ENCODE assay signal across 8 cellular contexts in genomic region chr16:49857423-49858181, GRCh38. TPM values are rescaled to one million over a fixed set of nuclear protein-coding genes. Genes with fewer than 3 reads are reported as not detected.
DNase-seq lines count a peak whose midpoint lies in the region; ATAC-seq and TF ChIP-seq lines count a peak whose summit lies in the region.

No MANE protein-coding gene starts in this region.

- peak overlapping the region; percentile 90 for H3K27ac Mint-ChIP-seq in neural crest cell (ENCODE audit: unreplicated experiment)

- peaks cover 35% of the 10 kb centered on the region for H3K27me3 Mint-ChIP-seq in activated T-cell treated with anti-CD3 and anti-CD28 coated beads, Interleukin-2, amount 50 U/mL, for 4 hours (ENCODE audit: low read depth)
- peaks cover 39% of the 10 kb centered on the region for H3K27me3 Mint-ChIP-seq in neural crest cell (ENCODE audit: low read depth)

- no peaks in the 10 kb centered on the region for H3K9me3 Mint-ChIP-seq in activated T-cell treated with anti-CD3 and anti-CD28 coated beads, Interleukin-2, amount 50 U/mL, for 4 hours
- H3K9me3 Mint-ChIP-seq in neural crest cell: no peaks in the 10 kb centered on the region

- peaks cover 7% of the 10 kb centered on the region for H3K4me1 Mint-ChIP-seq in activated T-cell treated with anti-CD3 and anti-CD28 coated beads, Interleukin-2, amount 50 U/mL, for 4 hours (ENCODE audit: low read depth)
- H3K4me1 Mint-ChIP-seq in neural crest cell: peaks cover 32% of the 10 kb centered on the region

- no peak overlapping the region for H3K27ac ChIP-seq in foreskin keratinocyte

- peak; percentile 79 for TF ChIP-seq CTCF in GM13977 (IDR thresholded peaks at IDR 0.05; ENCODE audit: extremely low read depth, insufficient read depth, missing control alignments)
- TF ChIP-seq CTCF in foreskin keratinocyte (conservative IDR thresholded peaks at IDR 0.05): peak; percentile 79
- TF ChIP-seq CTCF in neural crest cell (conservative IDR thresholded peaks at IDR 0.05): peak; percentile 95

- H3K4me1 ChIP-seq in foreskin keratinocyte: no peaks in the 10 kb centered on the region

- H3K4me3 Mint-ChIP-seq in activated T-cell treated with anti-CD3 and anti-CD28 coated beads, Interleukin-2, amount 50 U/mL, for 4 hours: peak overlapping the region; percentile 77
- peak overlapping the region; percentile 93 for H3K4me3 Mint-ChIP-seq in neural crest cell

- no peaks in the 10 kb centered on the region for H3K36me3 Mint-ChIP-seq in activated T-cell treated with anti-CD3 and anti-CD28 coated beads, Interleukin-2, amount 50 U/mL, for 4 hours (ENCODE audit: insufficient read depth)
- H3K36me3 Mint-ChIP-seq in neural crest cell (ENCODE audit: low read depth): peaks cover 3% of the 10 kb centered on the region

- peak; percentile 99 for DNase-seq in 8988T
- peak; percentile 89 for DNase-seq in GM13977 (ENCODE audit: low spot score)
- DNase-seq in NCI-H69 (lab: John Stamatoyannopoulos, UW): peak; percentile 83
- DNase-seq in activated T-cell treated with anti-CD3 and anti-CD28 coated beads, Interleukin-2, amount 50 U/mL, for 4 hours: peak; percentile 22
- DNase-seq in foreskin keratinocyte: peak in 1 of 2 donors; percentile 30
- peak; percentile 50 for DNase-seq in neural crest cell (ENCODE audit: low read depth, low spot score)
- no peak for DNase-seq in OCI-M2 (lab: John Stamatoyannopoulos, UW; ENCODE audit: unreplicated experiment)

- H3K27me3 ChIP-seq in foreskin keratinocyte: peaks cover 87% of the 10 kb centered on the region

- in situ Hi-C loops in GM13977 (cut with MboI; ENCODE audit: low pct_unique_long_range_greater_than_20kb, low sequenced_read_pairs, unreplicated experiment): no loop called here

- ATAC-seq in activated T-cell treated with anti-CD3 and anti-CD28 coated beads, Interleukin-2, amount 50 U/mL, for 4 hours: peak; percentile 3 to 16
- ATAC-seq in foreskin keratinocyte (peak; percentile 41), HG03460 (IDR thresholded peaks at IDR 0.05; ENCODE audit: unreplicated experiment) (no peak)

RNA-seq across cellular contexts. Expression of gene ZNF423, which starts 1.7 kb away (rescaled TPM):
- under 1 TPM in 1 of 3 donors, not detected in 2; 0.03 TPM for total RNA-seq in activated T-cell treated with anti-CD3 and anti-CD28 coated beads, Interleukin-2, amount 50 U/mL, for 4 hours
- 0.07 and 0.17 TPM in 2 replicates for total RNA-seq in foreskin keratinocyte
- 0.01 TPM in 1 of 2 replicates, not detected in the other for polyA plus RNA-seq in foreskin keratinocyte
- total RNA-seq in neural crest cell: 55.0 and 55.4 TPM in 2 replicates

Comparison
In these comparisons a context has a peak if more than half of its experiments do, and no peak if none do; other contexts are left out.
1. RNA of gene ZNF423, which starts 1.7 kb away (total RNA-seq): 55.0 to 55.4 TPM in neural crest cell; 0.07 to 0.17 TPM in foreskin keratinocyte and 0.03 TPM in activated T-cell treated with anti-CD3 and anti-CD28 coated beads, Interleukin-2, amount 50 U/mL, for 4 hours; every median in the first group is over 10 times any median in the second.
2. Peak in every context shown above with its lines, with median percentiles within 50 percentile points of each other: CTCF ChIP-seq.